In the genomic region with DNA sequence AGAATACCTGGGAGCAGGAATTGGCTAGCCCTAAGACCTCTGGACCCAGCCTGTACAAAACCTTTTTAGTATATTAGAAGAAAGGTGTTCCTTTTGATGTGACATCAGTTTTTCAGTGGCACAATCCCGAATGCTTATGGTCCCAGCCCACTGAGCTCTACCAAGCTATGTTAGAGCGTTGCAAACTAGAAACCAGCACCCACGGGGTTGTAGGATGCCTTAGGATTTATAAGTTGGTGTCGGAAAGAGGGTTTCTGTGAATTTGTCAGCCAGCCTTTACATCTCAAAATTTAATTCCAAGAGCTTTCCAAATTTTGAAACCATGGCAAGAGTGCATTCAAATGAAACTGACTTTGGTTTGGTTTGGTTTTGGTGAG, we compare ENCODE assay signal across 7 cellular contexts. TPM values are rescaled to one million over a fixed set of nuclear protein-coding genes. Genes with fewer than 3 reads are reported as not detected.
DNase-seq lines count a peak whose midpoint lies in the region; ATAC-seq and TF ChIP-seq lines count a peak whose summit lies in the region.

No MANE protein-coding gene starts in this region.

- H3K27ac Mint-ChIP-seq in stimulated activated effector memory CD8-positive, alpha-beta T cell treated with anti-CD3 and anti-CD28 coated beads, Interleukin-12 subunit alpha, Interleukin-12 subunit beta, amount 100 ng/mL, for 72 hours = peak overlapping the region; percentile 98

- TF ChIP-seq CTCF in WI38 (IDR thresholded peaks at IDR 0.05; ENCODE audit: low read depth, low read length) (no peak), right atrium auricular region (IDR thresholded peaks at IDR 0.05) (no peak)

- H3K4me1 Mint-ChIP-seq in stimulated activated effector memory CD8-positive, alpha-beta T cell treated with anti-CD3 and anti-CD28 coated beads, Interleukin-12 subunit alpha, Interleukin-12 subunit beta, amount 100 ng/mL, for 72 hours = peaks cover 10% of the 10 kb centered on the region

- no peaks in the 10 kb centered on the region for H3K9me3 Mint-ChIP-seq in stimulated activated effector memory CD8-positive, alpha-beta T cell treated with anti-CD3 and anti-CD28 coated beads, Interleukin-12 subunit alpha, Interleukin-12 subunit beta, amount 100 ng/mL, for 72 hours

- ATAC-seq in GM19351 (IDR thresholded peaks at IDR 0.05; ENCODE audit: unreplicated experiment) (peak; percentile 11), HG02981 (IDR thresholded peaks at IDR 0.05; ENCODE audit: unreplicated experiment) (peak; percentile 16)
- peak; percentile 6 for ATAC-seq in stimulated activated effector memory CD8-positive, alpha-beta T cell treated with anti-CD3 and anti-CD28 coated beads, Interleukin-12 subunit alpha, Interleukin-12 subunit beta, amount 100 ng/mL, for 72 hours

- H3K4me3 Mint-ChIP-seq in stimulated activated effector memory CD8-positive, alpha-beta T cell treated with anti-CD3 and anti-CD28 coated beads, Interleukin-12 subunit alpha, Interleukin-12 subunit beta, amount 100 ng/mL, for 72 hours = peak overlapping the region; percentile 88

- H3K4me3 ChIP-seq in WI38 (ENCODE audit: low read depth, low read length) = peak overlapping the region; percentile 97
- H3K4me3 ChIP-seq in right atrium auricular region = peak overlapping the region; percentile 81 to 96

- DNase-seq in right atrium auricular region (ENCODE audit: low spot score) (no peak), NCI-H128 (lab: John Stamatoyannopoulos, UW; ENCODE audit: unreplicated experiment) (no peak), occipital lobe (lab: John Stamatoyannopoulos, UW) (no peak)
- DNase-seq in stimulated activated effector memory CD8-positive, alpha-beta T cell treated with anti-CD3 and anti-CD28 coated beads, Interleukin-12 subunit alpha, Interleukin-12 subunit beta, amount 100 ng/mL, for 72 hours (ENCODE audit: low spot score in 2 of 2) = no peak

- H3K36me3 Mint-ChIP-seq in stimulated activated effector memory CD8-positive, alpha-beta T cell treated with anti-CD3 and anti-CD28 coated beads, Interleukin-12 subunit alpha, Interleukin-12 subunit beta, amount 100 ng/mL, for 72 hours = peaks cover 47% of the 10 kb centered on the region

- H3K27ac ChIP-seq in right atrium auricular region = peak overlapping the region; percentile 56 to 92

- H3K36me3 ChIP-seq in right atrium auricular region = no peaks in the 10 kb centered on the region

- no peaks in the 10 kb centered on the region for H3K27me3 ChIP-seq in right atrium auricular region

- peaks cover 0 to 24% of the 10 kb centered on the region in 2 donors for H3K4me1 ChIP-seq in right atrium auricular region

- no peaks in the 10 kb centered on the region for H3K9me3 ChIP-seq in right atrium auricular region

RNA-seq across cellular contexts. Expression of a gene that starts 0.5 kb away (rescaled TPM):
- total RNA-seq in right atrium auricular region (100 to 1,000 TPM in 1 of 2 donors, 10 to 100 TPM in 1; 69.0 to 107 TPM), occipital lobe (52.6 TPM)

RNA-seq across cellular contexts. Expression of a gene that starts 41.1 kb away (rescaled TPM):
- not detected for total RNA-seq in right atrium auricular region
- total RNA-seq in occipital lobe = not detected
